Comparison of ENCODE assay signal across 18 cellular contexts in the genomic region with DNA sequence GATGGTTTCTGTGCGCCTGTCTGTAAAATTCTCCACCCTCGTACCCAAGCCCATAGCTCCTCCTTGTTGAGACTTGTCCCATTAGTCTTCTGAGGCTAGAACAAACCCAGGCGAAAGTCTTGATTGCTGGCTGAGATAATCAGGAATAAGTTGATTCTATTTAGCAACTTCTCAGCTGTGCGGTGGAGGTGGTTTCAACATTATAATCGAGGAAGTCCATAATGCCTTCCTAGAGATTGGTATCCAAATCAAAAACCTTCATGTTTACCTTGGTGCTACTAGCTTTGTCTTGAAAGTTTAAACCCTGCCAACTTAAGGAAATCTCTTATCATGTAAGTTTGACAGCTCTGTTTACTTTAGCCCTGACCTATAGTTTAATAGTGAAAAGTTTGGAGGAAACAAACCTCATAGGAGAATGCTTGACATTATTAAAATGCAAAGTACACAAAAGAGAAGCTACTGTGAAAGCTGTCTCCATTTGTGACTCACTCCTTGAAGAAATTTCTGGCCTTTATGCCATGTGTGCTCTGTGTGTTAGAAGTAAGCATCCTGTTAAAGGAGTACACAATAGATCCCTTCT. TPM values are rescaled to one million over a fixed set of nuclear protein-coding genes. Genes with fewer than 3 reads are reported as not detected.
A peak's percentile ranks its signal among the peaks of the same experiment; 100 is the strongest.
DNase-seq lines count a peak whose midpoint lies in the region; ATAC-seq, FAIRE-seq and TF ChIP-seq lines count a peak whose summit lies in the region.
"Had no signal": no experiment of that assay in that cellular context is flagged by ENCODE, and none has a peak within 500 bp of the region (broad histone marks: within the 10 kb centered on the region; RNA-seq: fewer than 3 reads in every experiment).

No MANE protein-coding gene starts in this region.

- H3K27me3 ChIP-seq in HL-60 (ENCODE audit: insufficient read depth, poor library complexity, severe bottlenecking) (no peaks in the 10 kb centered on the region), RWPE2 (ENCODE audit: insufficient read depth, poor library complexity, severe bottlenecking) (no peaks in the 10 kb centered on the region), foreskin keratinocyte (no peaks in the 10 kb centered on the region)
- H3K27me3 ChIP-seq: BLaER1, gastrocnemius medialis had no signal

- H3K36me3 ChIP-seq in RWPE2 (ENCODE audit: low read depth) = no peaks in the 10 kb centered on the region
- H3K36me3 ChIP-seq: BLaER1, gastrocnemius medialis had no signal

- intact Hi-C loops in left ventricle myocardium superior (cut with micrococcal nuclease) (no loop called here), sciatic nerve (cut with DNase I) (no loop called here)

- H3K4me3 ChIP-seq in HL-60 (replicated peaks; ENCODE audit: insufficient read depth, low read length) = no peak overlapping the region
- no peak overlapping the region for H3K4me3 ChIP-seq in RWPE2 (ENCODE audit: severe bottlenecking)
- H3K4me3 ChIP-seq in skin epidermis = no peak overlapping the region
- H3K4me3 ChIP-seq: BLaER1, gastrocnemius medialis had no signal

- peak; percentile 83 for ATAC-seq in RWPE2 (ENCODE audit: low read depth)
- peak; percentile 65 for ATAC-seq in foreskin keratinocyte
- no peak for ATAC-seq in left ventricle myocardium superior
- no peak for ATAC-seq in sciatic nerve
- ATAC-seq: effector memory CD8-positive, alpha-beta T cell; gastrocnemius medialis; stimulated activated naive CD8-positive, alpha-beta T cell treated with anti-CD3 and anti-CD28 coated beads, Interleukin-15, amount 100 ng/mL, for 72 hours had no signal

- DNase-seq in HL-60 (ENCODE audit: low read depth in 1 of 2, low spot score in 1 of 2) = peak; percentile 18 to 72
- no peak for DNase-seq in RWPE2 (ENCODE audit: low spot score)
- DNase-seq in foreskin keratinocyte = peak in 1 of 2 donors; percentile 78
- DNase-seq in anterior cingulate cortex (lab: John Stamatoyannopoulos, UW) = no peak
- DNase-seq in left ventricle myocardium superior = no peak
- no peak for DNase-seq in D721Med (ENCODE audit: insufficient read length, low spot score)
- no peak for DNase-seq in sciatic nerve (ENCODE audit: low spot score)
- DNase-seq: effector memory CD8-positive, alpha-beta T cell; gastrocnemius medialis; KBM-7; mesendoderm; NCI-H1694 treated with DMSO at 0.1 percent for 48 hours; NCI-H526 treated with DMSO at 0.1 percent for 48 hours; stimulated activated naive CD8-positive, alpha-beta T cell treated with anti-CD3 and anti-CD28 coated beads, Interleukin-15, amount 100 ng/mL, for 72 hours; T-helper 1 cell had no signal

- no peak for FAIRE-seq in D721Med (lab: Jason Lieb, UNC)

- H3K9me3 ChIP-seq in RWPE2 (ENCODE audit: severe bottlenecking) = no peaks in the 10 kb centered on the region
- H3K9me3 ChIP-seq: BLaER1, gastrocnemius medialis had no signal

- H3K4me1 ChIP-seq in RWPE2 (ENCODE audit: insufficient read depth, poor library complexity, severe bottlenecking) (peaks cover 28% of the 10 kb centered on the region), foreskin keratinocyte (peaks cover 37% of the 10 kb centered on the region)
- H3K4me1 ChIP-seq: gastrocnemius medialis had no signal

- no peak for TF ChIP-seq CTCF in HL-60 (IDR thresholded peaks at IDR 0.05; ENCODE audit: insufficient read depth, low read length)
- no peak for TF ChIP-seq CTCF in RWPE2 (IDR thresholded peaks at IDR 0.05; ENCODE audit: poor library complexity, severe bottlenecking)
- TF ChIP-seq CTCF in foreskin keratinocyte (conservative IDR thresholded peaks at IDR 0.05) = peak; percentile 26
- TF ChIP-seq CTCF in D721Med (IDR thresholded peaks at IDR 0.05; ENCODE audit: insufficient read depth, missing control alignments) = no peak

- H3K27ac ChIP-seq in HL-60 (replicated peaks) (peak overlapping the region; percentile 58), RWPE2 (ENCODE audit: poor library complexity, severe bottlenecking) (peak overlapping the region; percentile 36), foreskin keratinocyte (peak overlapping the region; percentile 90), skin epidermis (peak overlapping the region in 12 of 21 experiments; percentile 3 to 74 (median 51))
- H3K27ac ChIP-seq: BLaER1, gastrocnemius medialis had no signal

RNA-seq across cellular contexts. Expression of a gene that starts 36.6 kb away (rescaled TPM):
- total RNA-seq in foreskin keratinocyte = 0.35 and 0.44 TPM in 2 replicates
- polyA plus RNA-seq in foreskin keratinocyte = 0.04 and 0.07 TPM in 2 replicates
- 6.0 TPM for total RNA-seq in left ventricle myocardium superior
- total RNA-seq in sciatic nerve = not detected
- total RNA-seq: Daoy, gastrocnemius medialis had no signal

Comparison
In these comparisons a context has a peak if more than half of its experiments do, and no peak if none do; other contexts are left out.
1. DNase-seq: peak in HL-60 (2 of 2); none in RWPE2 (single experiment), anterior cingulate cortex (0 of 58), left ventricle myocardium superior (single experiment), D721Med (single experiment) and sciatic nerve (single experiment).
2. H3K27ac ChIP-seq: peak in every context shown above with its lines; median percentile 90 in foreskin keratinocyte; 58 in HL-60; 51 in skin epidermis; 36 in RWPE2.
3. ATAC-seq: peak in RWPE2 (single experiment) and foreskin keratinocyte (single experiment); none in left ventricle myocardium superior (single experiment) and sciatic nerve (single experiment).